12 cellular contexts compared by ENCODE assay signal in genomic region chr1:182617075-182617429, GRCh38. TPM values are rescaled to one million over a fixed set of nuclear protein-coding genes. Genes with fewer than 3 reads are reported as not detected.
A peak's percentile ranks its signal among the peaks of the same experiment; 100 is the strongest.
DNase-seq lines count a peak whose midpoint lies in the region; ATAC-seq and TF ChIP-seq lines count a peak whose summit lies in the region.
"Had no signal": no experiment of that assay in that cellular context is flagged by ENCODE, and none has a peak within 500 bp of the region (broad histone marks: within the 10 kb centered on the region; RNA-seq: fewer than 3 reads in every experiment).

No MANE protein-coding gene starts in this region.

- CTCF ChIA-PET in OCI-LY7 (lab: Charles Lee; ENCODE audit: unreplicated experiment), result interaction anchor here (0.7 to 0.9 kb wide), 4 partner anchors 10 to 61 kb away, joined by 3 to 9 read pairs (median 4); no protein-coding TSS in a partner anchor

- H3K36me3 Mint-ChIP-seq in immature natural killer cell, result peaks cover 0 to 8% (median 7%) of the 10 kb centered on the region in 3 donors

- peaks cover 34 to 44% of the 10 kb centered on the region in 2 donors for H3K4me1 Mint-ChIP-seq in immature natural killer cell

- no peaks in the 10 kb centered on the region for H4K20me1 ChIP-seq in OCI-LY7 (ENCODE audit: insufficient read depth, low read length)

- H3K4me1 ChIP-seq in OCI-LY7 (ENCODE audit: insufficient read depth, low read length, poor library complexity, severe bottlenecking), result peaks cover 78% of the 10 kb centered on the region

- intact Hi-C loops in OCI-LY7 (cut with micrococcal nuclease; ENCODE audit: unreplicated experiment), result no loop called here

- H2AFZ ChIP-seq in OCI-LY7 (ENCODE audit: low read length), result peak overlapping the region; percentile 80; the same call in 1 of the 2 replicates

- peak overlapping the region in 3 of 5 donors; percentile 2 to 81 (median 5) for H3K4me3 Mint-ChIP-seq in immature natural killer cell

- no peaks in the 10 kb centered on the region for H3K79me2 ChIP-seq in OCI-LY7 (ENCODE audit: insufficient read depth, low read depth, low read length)

- peak overlapping the region; percentile 76 for H3K4me2 ChIP-seq in OCI-LY7 (ENCODE audit: low read length)

- H3K9me3 ChIP-seq in OCI-LY7 (ENCODE audit: low read length), result peaks cover 3% of the 10 kb centered on the region; the same call in 1 of the 2 replicates
- H3K9me3 ChIP-seq: prostate gland, tibial artery had no signal

- peaks cover 41 to 57% (median 46%) of the 10 kb centered on the region in 3 donors for H3K27me3 Mint-ChIP-seq in immature natural killer cell (ENCODE audit: low read depth in 3 of 3)

- H3K27ac ChIP-seq in C4-2B, result peak overlapping the region; percentile 53
- peak overlapping the region; percentile 71 for H3K27ac ChIP-seq in OCI-LY7 (ENCODE audit: low read depth, low read length, poor library complexity, severe bottlenecking)
- H3K27ac ChIP-seq: prostate gland had no signal

- peaks cover 0 to 10% (median 8%) of the 10 kb centered on the region in 6 donors for H3K9me3 Mint-ChIP-seq in immature natural killer cell

- no peaks in the 10 kb centered on the region; the same call in 1 of the 2 replicates for H3K36me3 ChIP-seq in OCI-LY7 (ENCODE audit: insufficient read depth, low read length)
- H3K36me3 ChIP-seq: prostate gland, tibial artery had no signal

- ATAC-seq in GM21619 (IDR thresholded peaks at IDR 0.05; ENCODE audit: unreplicated experiment), result no peak

- no peaks in the 10 kb centered on the region for H3K9me2 ChIP-seq in OCI-LY7 (ENCODE audit: insufficient read depth, low read length)

- no TSS peak for BruUV-seq in OCI-LY7 (replicated peaks; lab: Mats Ljungman, UMichigan)

- H3K27ac Mint-ChIP-seq in immature natural killer cell, result peak overlapping the region in 5 of 6 donors; percentile 46 to 92 (median 76)

- POLR2A ChIA-PET in OCI-LY7 (lab: Charles Lee), result interaction anchor here (0.6 to 7.5 kb wide), 10 partner anchors 10 to 213 kb away, joined by 3 to 113 read pairs (median 6); partner anchors contain the start of genes RGS16 and RNASEL

- peak; percentile 86 for DNase-seq in DMS153 (lab: John Stamatoyannopoulos, UW)
- no peak for DNase-seq in OCI-LY7 (ENCODE audit: low spot score)
- DNase-seq in immature natural killer cell, result no peak
- no peak for DNase-seq in NCI-H187 (lab: John Stamatoyannopoulos, UW)
- DNase-seq in SKM-1 (lab: John Stamatoyannopoulos, UW; ENCODE audit: unreplicated experiment), result no peak
- no peak for DNase-seq in T1000 (lab: John Stamatoyannopoulos, UW)
- DNase-seq: DMS79, SIG-M5, tibial artery had no signal

- TF ChIP-seq CTCF in C4-2B (conservative IDR thresholded peaks at IDR 0.05), result no peak
- no peak for TF ChIP-seq CTCF in OCI-LY7 (conservative IDR thresholded peaks at IDR 0.05; ENCODE audit: low read length)

- H3K4me3 ChIP-seq in OCI-LY7 (ENCODE audit: low read depth, low read length, poor library complexity, severe bottlenecking), result no peak overlapping the region
- H3K4me3 ChIP-seq: prostate gland, tibial artery had no signal

RNA-seq across cellular contexts. Expression of gene RGS16, which starts 12.9 kb away (rescaled TPM):
- 17.9 and 20.1 TPM in 2 replicates for total RNA-seq in OCI-LY7 (2014; rRNA removed; shearing (Covaris generic))
- total RNA-seq in OCI-LY7 (2022), result 22.5 and 29.5 TPM in 2 replicates
- under 1 TPM; 0.21 to 0.50 (median 0.48) TPM for polyA plus RNA-seq in immature natural killer cell

RNA-seq across cellular contexts. Expression of gene RNASEL, which starts 28.0 kb away (rescaled TPM):
- 1.3 and 2.2 TPM in 2 replicates for total RNA-seq in OCI-LY7 (2014; rRNA removed; shearing (Covaris generic))
- total RNA-seq in OCI-LY7 (2022), result 3.0 and 4.0 TPM in 2 replicates
- polyA plus RNA-seq in immature natural killer cell, result 1 to 10 TPM; 2.0 to 5.7 (median 2.8) TPM
